In genomic region chr14:32847867-32848266, GRCh38 we compare ENCODE assay signal across 29 cellular contexts.
"Had no signal": no experiment of that assay in that cellular context is flagged by ENCODE, and none has a peak within 500 bp of the region (broad histone marks: within the 10 kb centered on the region; RNA-seq: fewer than 3 reads in every experiment).

No MANE protein-coding gene starts in this region.

- H3K4me3 ChIP-seq: psoas muscle, skin epidermis, smooth muscle cell, spleen, suprapubic skin, testis, tibial artery, transverse colon, upper lobe of right lung, uterus had no signal

- H3K27me3 ChIP-seq: neutrophil, spleen, suprapubic skin, testis, tibial artery, transverse colon, upper lobe of right lung, uterus had no signal

- DNase-seq: naive thymus-derived CD8-positive, alpha-beta T cell; nephron progenitor cell; nucleus accumbens; posterior cingulate gyrus; psoas muscle; right cardiac atrium; spleen; stimulated activated CD4-positive, alpha-beta T cell treated with anti-CD3 and anti-CD28 coated beads, Interleukin-12 subunit alpha, Interleukin-12 subunit beta, amount 100 ng/mL, for 4 hours; stimulated activated CD4-positive, alpha-beta T cell treated with anti-CD3 and anti-CD28 coated beads, Interleukin-1b, Interleukin-23, amount 100 ng/mL, for 48 hours; stimulated activated CD4-positive, alpha-beta T cell treated with anti-CD3 and anti-CD28 coated beads, Interleukin-4, amount 100 ng/mL, for 1 hour; stimulated activated CD4-positive, alpha-beta T cell treated with anti-CD3 and anti-CD28 coated beads, Interleukin-4, amount 100 ng/mL, for 4 hours; stimulated activated CD8-positive, alpha-beta memory T cell treated with anti-CD3 and anti-CD28 coated beads, Interleukin-4, amount 100 ng/mL, for 48 hours; stimulated activated naive CD4-positive, alpha-beta T cell; stimulated activated naive CD8-positive, alpha-beta T cell treated with anti-CD3 and anti-CD28 coated beads, Interleukin-15, amount 100 ng/mL, for 72 hours; stimulated activated naive CD8-positive, alpha-beta T cell treated with anti-CD3 and anti-CD28 coated beads, Interleukin-15, Interleukin-2, amounts not matched to agents 100 U/mL and 50 U/mL, for 24 hours; substantia nigra; testis; tibial artery; transverse colon; upper lobe of right lung; uterus had no signal

- ATAC-seq: naive thymus-derived CD8-positive, alpha-beta T cell; natural killer cell treated with Interleukin-12 subunit alpha and Interleukin-12 subunit beta and Interleukin-15 and Interleukin-18, amount 100 ng/mL, for 72 hours; psoas muscle; right cardiac atrium; sciatic nerve; stimulated activated memory B cell treated with anti-CD40 and anti-IgM and Interleukin-4, amounts not matched to agents 10 μg/mL and 1 μg/mL and 100 μg/mL, for 72 hours; stimulated activated naive CD8-positive, alpha-beta T cell treated with anti-CD3 and anti-CD28 coated beads, Interleukin-15, amount 100 ng/mL, for 72 hours; stimulated activated naive CD8-positive, alpha-beta T cell treated with anti-CD3 and anti-CD28 coated beads, Interleukin-15, Interleukin-2, amounts not matched to agents 100 U/mL and 50 U/mL, for 24 hours; upper lobe of right lung had no signal

- H3K4me2 ChIP-seq: smooth muscle cell had no signal

- H3K9ac ChIP-seq: parathyroid adenoma had no signal

- H3K27ac ChIP-seq: neutrophil, parathyroid adenoma, psoas muscle, skin epidermis, spleen, suprapubic skin, testis, tibial artery, transverse colon, upper lobe of right lung, uterus had no signal

- H3K4me1 ChIP-seq: parathyroid adenoma, psoas muscle, spleen, suprapubic skin, testis, transverse colon, upper lobe of right lung, uterus had no signal

- H2AFZ ChIP-seq: parathyroid adenoma had no signal

- H3K9me3 ChIP-seq: neutrophil, psoas muscle, suprapubic skin, testis, transverse colon, upper lobe of right lung, uterus had no signal

- H3K36me3 ChIP-seq: neutrophil, spleen, suprapubic skin, tibial artery, transverse colon, upper lobe of right lung, uterus had no signal
